In genomic region chr5:18113724-18114123, GRCh38 we compare ENCODE assay signal across 13 cellular contexts.
DNase-seq lines count a peak whose midpoint lies in the region; ATAC-seq and TF ChIP-seq lines count a peak whose summit lies in the region.
"Had no signal": no experiment of that assay in that cellular context is flagged by ENCODE, and none has a peak within 500 bp of the region (broad histone marks: within the 10 kb centered on the region; RNA-seq: fewer than 3 reads in every experiment).

No MANE protein-coding gene starts in this region.

- H3K9me3 ChIP-seq in WERI-Rb-1 (ENCODE audit: severe bottlenecking) (no peaks in the 10 kb centered on the region), body of pancreas (no peaks in the 10 kb centered on the region)
- H3K9me3 ChIP-seq: Caco-2, esophagus squamous epithelium had no signal

- H3K27ac ChIP-seq in WERI-Rb-1, result no peak overlapping the region
- no peak overlapping the region for H3K27ac ChIP-seq in body of pancreas
- H3K27ac ChIP-seq: esophagus squamous epithelium had no signal

- H3K4me3 Mint-ChIP-seq in naive thymus-derived CD8-positive, alpha-beta T cell, result no peak overlapping the region
- H3K4me3 Mint-ChIP-seq in activated T-helper 1 cell treated with anti-CD3 and anti-CD28 coated beads, Interleukin-12 subunit alpha, Interleukin-12 subunit beta, Interleukin-2, Interleukin-4 antibody, amounts not matched to agents 30 ng/mL and 10 ng/mL and 1 ng/mL, durations not matched to agents 14 hours and 24 hours and 36 hours, result no peak overlapping the region
- H3K4me3 Mint-ChIP-seq: naive thymus-derived CD4-positive, alpha-beta T cell had no signal

- H3K4me1 Mint-ChIP-seq in naive thymus-derived CD8-positive, alpha-beta T cell, result no peaks in the 10 kb centered on the region
- H3K4me1 Mint-ChIP-seq in activated T-helper 1 cell treated with anti-CD3 and anti-CD28 coated beads, Interleukin-12 subunit alpha, Interleukin-12 subunit beta, Interleukin-2, Interleukin-4 antibody, amounts not matched to agents 30 ng/mL and 10 ng/mL and 1 ng/mL, durations not matched to agents 14 hours and 24 hours and 36 hours (ENCODE audit: low read depth), result no peaks in the 10 kb centered on the region
- H3K4me1 Mint-ChIP-seq: naive thymus-derived CD4-positive, alpha-beta T cell had no signal

- H3K4me1 ChIP-seq in body of pancreas, result no peaks in the 10 kb centered on the region
- H3K4me1 ChIP-seq: Caco-2, esophagus squamous epithelium had no signal

- TF ChIP-seq CTCF in AG10803 (conservative IDR thresholded peaks at IDR 0.05; ENCODE audit: low read length), result peak; percentile 27
- TF ChIP-seq CTCF in WERI-Rb-1 (IDR thresholded peaks at IDR 0.05; ENCODE audit: low read depth, low read length), result no peak
- TF ChIP-seq CTCF in body of pancreas (IDR thresholded peaks at IDR 0.05), result peak in 1 of 7 experiments; percentile 17

- no peak for ATAC-seq in body of pancreas
- no peak for ATAC-seq in naive thymus-derived CD8-positive, alpha-beta T cell
- no peak for ATAC-seq in GM21825 (IDR thresholded peaks at IDR 0.05; ENCODE audit: unreplicated experiment)
- ATAC-seq: naive thymus-derived CD4-positive, alpha-beta T cell had no signal

- 49 to 60% methylated on average over 3 of the region's 3 CpGs for WGBS in body of pancreas, 2 donors

- H3K27me3 Mint-ChIP-seq in naive thymus-derived CD8-positive, alpha-beta T cell, result no peaks in the 10 kb centered on the region
- no peaks in the 10 kb centered on the region for H3K27me3 Mint-ChIP-seq in activated T-helper 1 cell treated with anti-CD3 and anti-CD28 coated beads, Interleukin-12 subunit alpha, Interleukin-12 subunit beta, Interleukin-2, Interleukin-4 antibody, amounts not matched to agents 30 ng/mL and 10 ng/mL and 1 ng/mL, durations not matched to agents 14 hours and 24 hours and 36 hours (ENCODE audit: insufficient read depth)
- H3K27me3 Mint-ChIP-seq: naive thymus-derived CD4-positive, alpha-beta T cell had no signal

- POLR2A ChIA-PET in naive thymus-derived CD8-positive, alpha-beta T cell (lab: Charles Lee), result no interaction called here

- H3K4me3 ChIP-seq in AG10803 (ENCODE audit: low read length) (no peak overlapping the region), WERI-Rb-1 (ENCODE audit: low read depth, low read length) (no peak overlapping the region), body of pancreas (no peak overlapping the region)
- H3K4me3 ChIP-seq: esophagus squamous epithelium had no signal

- no peak for TF ChIP-seq POLR2A in body of pancreas (IDR thresholded peaks at IDR 0.05)

- H3K36me3 Mint-ChIP-seq in naive thymus-derived CD8-positive, alpha-beta T cell, result no peaks in the 10 kb centered on the region
- H3K36me3 Mint-ChIP-seq in activated T-helper 1 cell treated with anti-CD3 and anti-CD28 coated beads, Interleukin-12 subunit alpha, Interleukin-12 subunit beta, Interleukin-2, Interleukin-4 antibody, amounts not matched to agents 30 ng/mL and 10 ng/mL and 1 ng/mL, durations not matched to agents 14 hours and 24 hours and 36 hours (ENCODE audit: low read depth), result no peaks in the 10 kb centered on the region
- H3K36me3 Mint-ChIP-seq: naive thymus-derived CD4-positive, alpha-beta T cell had no signal

- no peaks in the 10 kb centered on the region for H3K36me3 ChIP-seq in WERI-Rb-1
- H3K36me3 ChIP-seq in body of pancreas (replicated peaks in 1 of 2; ENCODE audit: insufficient read depth in 1 of 2, low read depth in 2 of 2), result no peaks in the 10 kb centered on the region
- H3K36me3 ChIP-seq: esophagus squamous epithelium had no signal

- peaks cover under 1 to 30% (median 5%) of the 10 kb centered on the region in 9 donors for H3K9me3 Mint-ChIP-seq in naive thymus-derived CD8-positive, alpha-beta T cell
- H3K9me3 Mint-ChIP-seq in activated T-helper 1 cell treated with anti-CD3 and anti-CD28 coated beads, Interleukin-12 subunit alpha, Interleukin-12 subunit beta, Interleukin-2, Interleukin-4 antibody, amounts not matched to agents 30 ng/mL and 10 ng/mL and 1 ng/mL, durations not matched to agents 14 hours and 24 hours and 36 hours, result peaks cover 22% of the 10 kb centered on the region

- no peak overlapping the region for H3K27ac Mint-ChIP-seq in naive thymus-derived CD8-positive, alpha-beta T cell
- no peak overlapping the region for H3K27ac Mint-ChIP-seq in activated T-helper 1 cell treated with anti-CD3 and anti-CD28 coated beads, Interleukin-12 subunit alpha, Interleukin-12 subunit beta, Interleukin-2, Interleukin-4 antibody, amounts not matched to agents 30 ng/mL and 10 ng/mL and 1 ng/mL, durations not matched to agents 14 hours and 24 hours and 36 hours
- H3K27ac Mint-ChIP-seq: naive thymus-derived CD4-positive, alpha-beta T cell had no signal

- no peaks in the 10 kb centered on the region for H3K27me3 ChIP-seq in WERI-Rb-1 (ENCODE audit: insufficient read depth, low read depth, severe bottlenecking)
- no peaks in the 10 kb centered on the region for H3K27me3 ChIP-seq in body of pancreas
- H3K27me3 ChIP-seq: esophagus squamous epithelium had no signal

- intact Hi-C loops in body of pancreas (cut with DNase I), result no loop called here
- intact Hi-C loops in activated T-helper 1 cell treated with anti-CD3 and anti-CD28 coated beads, Interleukin-12 subunit alpha, Interleukin-12 subunit beta, Interleukin-2, Interleukin-4 antibody, amounts not matched to agents 30 ng/mL and 10 ng/mL and 1 ng/mL, durations not matched to agents 14 hours and 24 hours and 36 hours (cut with micrococcal nuclease), result no loop called here

- peak; percentile 5 for DNase-seq in AG10803 (ENCODE audit: low read depth)
- peak; percentile 1 for DNase-seq in M059J (ENCODE audit: low read depth)
- peak; percentile 19 for DNase-seq in WERI-Rb-1
- peak; percentile 18 for DNase-seq in iPS-NIHi11 (ENCODE audit: low spot score)
- no peak for DNase-seq in body of pancreas
- no peak for DNase-seq in naive thymus-derived CD8-positive, alpha-beta T cell
- no peak for DNase-seq in activated T-helper 1 cell treated with anti-CD3 and anti-CD28 coated beads, Interleukin-12 subunit alpha, Interleukin-12 subunit beta, Interleukin-2, Interleukin-4 antibody, amounts not matched to agents 30 ng/mL and 10 ng/mL and 1 ng/mL, durations not matched to agents 14 hours and 24 hours and 36 hours (ENCODE audit: low spot score)
- DNase-seq: activated naive CD4-positive, alpha-beta T cell; Caco-2; esophagus squamous epithelium; naive thymus-derived CD4-positive, alpha-beta T cell; NCI-H187 had no signal

Comparison
In these comparisons a context has a peak if more than half of its experiments do, and no peak if none do; other contexts are left out.
1. DNase-seq: peak in AG10803 (single experiment), M059J (single experiment), WERI-Rb-1 (single experiment) and iPS-NIHi11 (single experiment); none in body of pancreas (0 of 4), naive thymus-derived CD8-positive, alpha-beta T cell (0 of 10) and activated T-helper 1 cell treated with anti-CD3 and anti-CD28 coated beads, Interleukin-12 subunit alpha, Interleukin-12 subunit beta, Interleukin-2, Interleukin-4 antibody, amounts not matched to agents 30 ng/mL and 10 ng/mL and 1 ng/mL, durations not matched to agents 14 hours and 24 hours and 36 hours (single experiment).